ENCODE assay signal across 8 cellular contexts in the genomic region with DNA sequence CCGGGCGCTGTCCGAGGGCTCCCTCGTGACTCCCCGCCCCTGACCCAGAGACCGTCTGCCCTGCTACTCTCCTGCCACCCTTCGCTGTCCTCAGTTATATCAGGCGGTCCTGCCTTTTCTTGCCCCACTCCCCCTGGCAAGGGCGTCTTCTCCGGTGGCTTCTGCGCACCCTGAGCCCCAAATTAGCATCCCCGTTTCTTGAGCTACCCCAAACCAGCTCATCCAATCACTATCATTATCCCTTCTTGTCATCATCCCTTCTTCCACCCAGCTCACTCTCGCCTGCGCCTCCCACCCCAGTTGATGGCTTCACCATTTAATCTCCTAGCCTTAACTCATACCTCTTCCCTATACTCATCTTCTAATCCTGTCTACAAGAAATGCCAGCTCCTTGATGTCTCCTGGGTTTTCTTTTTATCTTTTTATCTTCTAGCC.
A peak's percentile ranks its signal among the peaks of the same experiment; 100 is the strongest.
DNase-seq lines count a peak whose midpoint lies in the region; ATAC-seq lines count a peak whose summit lies in the region.

No MANE protein-coding gene starts in this region.

- H3K9me3 Mint-ChIP-seq in activated naive CD8-positive, alpha-beta T cell treated with anti-CD3 and anti-CD28 coated beads, Interleukin-2, amount 50 U/mL, for 24 hours: no peaks in the 10 kb centered on the region
- H3K9me3 Mint-ChIP-seq in stimulated activated effector memory CD8-positive, alpha-beta T cell treated with anti-CD3 and anti-CD28 coated beads, Interleukin-12 subunit alpha, Interleukin-12 subunit beta, amount 100 ng/mL, for 72 hours: no peaks in the 10 kb centered on the region

- DNase-seq in D341Med (ENCODE audit: low spot score): peak; percentile 79
- no peak for DNase-seq in activated naive CD8-positive, alpha-beta T cell treated with anti-CD3 and anti-CD28 coated beads, Interleukin-2, amount 50 U/mL, for 24 hours
- no peak for DNase-seq in stimulated activated effector memory CD8-positive, alpha-beta T cell treated with anti-CD3 and anti-CD28 coated beads, Interleukin-12 subunit alpha, Interleukin-12 subunit beta, amount 100 ng/mL, for 72 hours (ENCODE audit: low spot score in 2 of 2)
- no peak for DNase-seq in NCI-H226
- no peak for DNase-seq in SHP77 (lab: John Stamatoyannopoulos, UW)
- DNase-seq in SIG-M5 (lab: John Stamatoyannopoulos, UW): no peak

- peak overlapping the region; percentile 76 for H3K27ac Mint-ChIP-seq in activated naive CD8-positive, alpha-beta T cell treated with anti-CD3 and anti-CD28 coated beads, Interleukin-2, amount 50 U/mL, for 24 hours
- peak overlapping the region; percentile 80 for H3K27ac Mint-ChIP-seq in stimulated activated effector memory CD8-positive, alpha-beta T cell treated with anti-CD3 and anti-CD28 coated beads, Interleukin-12 subunit alpha, Interleukin-12 subunit beta, amount 100 ng/mL, for 72 hours

- peak; percentile 24 for ATAC-seq in HG03064 (IDR thresholded peaks at IDR 0.05; ENCODE audit: low read depth, unreplicated experiment)
- ATAC-seq in activated naive CD8-positive, alpha-beta T cell treated with anti-CD3 and anti-CD28 coated beads, Interleukin-2, amount 50 U/mL, for 24 hours: no peak
- ATAC-seq in stimulated activated effector memory CD8-positive, alpha-beta T cell treated with anti-CD3 and anti-CD28 coated beads, Interleukin-12 subunit alpha, Interleukin-12 subunit beta, amount 100 ng/mL, for 72 hours: peak; percentile 2

- H3K36me3 Mint-ChIP-seq in activated naive CD8-positive, alpha-beta T cell treated with anti-CD3 and anti-CD28 coated beads, Interleukin-2, amount 50 U/mL, for 24 hours (ENCODE audit: low read depth): no peaks in the 10 kb centered on the region
- H3K36me3 Mint-ChIP-seq in stimulated activated effector memory CD8-positive, alpha-beta T cell treated with anti-CD3 and anti-CD28 coated beads, Interleukin-12 subunit alpha, Interleukin-12 subunit beta, amount 100 ng/mL, for 72 hours: no peaks in the 10 kb centered on the region

- H3K4me1 Mint-ChIP-seq in activated naive CD8-positive, alpha-beta T cell treated with anti-CD3 and anti-CD28 coated beads, Interleukin-2, amount 50 U/mL, for 24 hours: peaks cover 40% of the 10 kb centered on the region
- peaks cover 55% of the 10 kb centered on the region for H3K4me1 Mint-ChIP-seq in stimulated activated effector memory CD8-positive, alpha-beta T cell treated with anti-CD3 and anti-CD28 coated beads, Interleukin-12 subunit alpha, Interleukin-12 subunit beta, amount 100 ng/mL, for 72 hours

- H3K4me3 ChIP-seq in iPS-11a (ENCODE audit: low read depth, low read length): peak overlapping the region; percentile 85

- no peaks in the 10 kb centered on the region for H3K27me3 Mint-ChIP-seq in activated naive CD8-positive, alpha-beta T cell treated with anti-CD3 and anti-CD28 coated beads, Interleukin-2, amount 50 U/mL, for 24 hours

- H3K4me3 Mint-ChIP-seq in activated naive CD8-positive, alpha-beta T cell treated with anti-CD3 and anti-CD28 coated beads, Interleukin-2, amount 50 U/mL, for 24 hours: peak overlapping the region; percentile 90
- H3K4me3 Mint-ChIP-seq in stimulated activated effector memory CD8-positive, alpha-beta T cell treated with anti-CD3 and anti-CD28 coated beads, Interleukin-12 subunit alpha, Interleukin-12 subunit beta, amount 100 ng/mL, for 72 hours: peak overlapping the region; percentile 84
